In the genomic region with DNA sequence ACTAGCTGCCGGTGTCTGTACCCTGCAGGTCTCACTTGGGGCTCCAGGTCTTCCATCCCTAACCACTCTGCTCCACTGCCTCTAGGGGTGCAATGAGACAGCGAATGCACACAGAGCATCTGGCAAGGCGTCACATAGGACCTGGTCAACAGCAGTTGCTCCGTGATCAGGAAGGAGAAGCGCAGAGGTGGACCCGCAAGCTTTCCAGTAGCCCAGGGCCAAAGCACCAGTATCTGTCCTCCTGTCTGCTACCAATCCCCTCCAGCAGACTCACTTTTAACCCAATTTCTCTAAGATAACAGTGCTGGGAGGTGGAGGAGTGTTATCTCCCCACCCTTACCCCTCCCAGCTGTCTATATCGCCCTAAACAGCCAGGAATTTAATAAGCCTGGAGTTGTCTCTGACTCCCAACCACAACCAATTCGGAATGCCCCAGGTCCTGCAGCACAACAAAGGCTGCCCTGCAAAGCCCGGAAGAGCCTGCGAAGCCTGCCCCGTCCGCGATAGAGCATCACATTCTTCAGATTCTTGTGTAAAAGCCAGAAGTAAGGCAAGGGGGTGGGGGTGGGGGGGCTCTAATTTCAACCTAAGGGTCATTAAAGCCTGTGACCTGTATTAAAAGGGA, we compare ENCODE assay signal across 8 cellular contexts. TPM values are rescaled to one million over a fixed set of nuclear protein-coding genes. Genes with fewer than 3 reads are reported as not detected.
DNase-seq lines count a peak whose midpoint lies in the region; ATAC-seq, FAIRE-seq and TF ChIP-seq lines count a peak whose summit lies in the region.

No MANE protein-coding gene starts in this region.

- peak overlapping the region; percentile 97 for H3K27ac ChIP-seq in Panc1 (ENCODE audit: low read length)
- H3K27ac ChIP-seq in coronary artery, result peak overlapping the region; percentile 90 to 98
- H3K27ac ChIP-seq in lower lobe of right lung, result peak overlapping the region; percentile 81

- in situ Hi-C loops in Panc1 (cut with HindIII; ENCODE audit: low pct_unique_long_range_greater_than_20kb, low sequenced_read_pairs), result no loop called here

- intact Hi-C loops in Panc1 (cut with micrococcal nuclease; ENCODE audit: unreplicated experiment) (no loop called here), lower lobe of right lung (cut with DNase I) (no loop called here)

- no peaks in the 10 kb centered on the region for H3K27me3 ChIP-seq in Panc1 (ENCODE audit: control insufficient read depth, insufficient read depth, low read length)
- H3K27me3 ChIP-seq in lower lobe of right lung (ENCODE audit: low read depth), result no peaks in the 10 kb centered on the region

- no TSS peak for BruUV-seq in Panc1 (replicated peaks; lab: Mats Ljungman, UMichigan)

- no peak for FAIRE-seq in frontal cortex (lab: Jason Lieb, UNC)

- no peaks in the 10 kb centered on the region for H3K9me3 ChIP-seq in Panc1 (ENCODE audit: control insufficient read depth, insufficient read depth, low read depth, low read length)
- no peaks in the 10 kb centered on the region for H3K9me3 ChIP-seq in lower lobe of right lung

- POLR2A ChIA-PET in Panc1 (lab: Charles Lee), result no interaction called here

- H3K4me1 ChIP-seq in Panc1 (ENCODE audit: control insufficient read depth, insufficient read depth, low read length), result peaks cover 93% of the 10 kb centered on the region
- peaks cover 100% of the 10 kb centered on the region for H3K4me1 ChIP-seq in lower lobe of right lung

- DNase-seq in Daoy (ENCODE audit: low read depth) (peak; percentile 88), Panc1 (ENCODE audit: low read depth, low spot score) (no peak), coronary artery (ENCODE audit: low spot score) (no peak), lower lobe of right lung (no peak), frontal cortex (ENCODE audit: low spot score in 2 of 2) (no peak), NCI-H1417 (lab: John Stamatoyannopoulos, UW) (no peak)

- ATAC-seq in Panc1 (peak; percentile 51), lower lobe of right lung (peak in 1 of 2 donors; percentile 6), GM21381 (IDR thresholded peaks at IDR 0.05; ENCODE audit: unreplicated experiment) (no peak), HG03175 (IDR thresholded peaks at IDR 0.05; ENCODE audit: unreplicated experiment) (no peak)

- H3K36me3 ChIP-seq in Panc1 (ENCODE audit: control insufficient read depth, insufficient read depth, low read length) (no peaks in the 10 kb centered on the region), lower lobe of right lung (peaks cover 7% of the 10 kb centered on the region)

- H3K4me3 ChIP-seq in Panc1 (ENCODE audit: low read depth in 2 of 2, low read length in 2 of 2) (peak overlapping the region in 1 of 2 experiments; percentile 34; a peak in 2 of 4 replicates), coronary artery (peak overlapping the region; percentile 59), lower lobe of right lung (peak overlapping the region; percentile 22)

- CTCF ChIA-PET in Panc1 (lab: Charles Lee), result no interaction called here

- no peak for TF ChIP-seq CTCF in Panc1 (IDR thresholded peaks at IDR 0.05)
- no peak for TF ChIP-seq CTCF in coronary artery (IDR thresholded peaks at IDR 0.05)
- peak; percentile 21 for TF ChIP-seq CTCF in lower lobe of right lung (IDR thresholded peaks at IDR 0.05)

RNA-seq across cellular contexts. Expression of gene MYH9, which starts 19.3 kb away (rescaled TPM):
- 349 and 464 TPM in 2 replicates for total RNA-seq in Daoy (2014; rRNA removed; shearing (Covaris generic))
- 788 TPM for total RNA-seq in Panc1 (2021; ENCODE audit: unreplicated experiment)
- polyA plus RNA-seq in Panc1 (2012; ENCODE audit: insufficient read length), result 1,068 TPM
- 659 TPM for total RNA-seq in lower lobe of right lung
- 32.2 TPM for total RNA-seq in frontal cortex

Comparison
In these comparisons a context has a peak if more than half of its experiments do, and no peak if none do; other contexts are left out.
1. RNA of gene MYH9, which starts 19.3 kb away (total RNA-seq): 788 TPM in Panc1 (single experiment), 659 TPM in lower lobe of right lung (single experiment) and 349 to 464 TPM in Daoy; 32.2 TPM in frontal cortex (single experiment); every median in the first group is over 10 times any median in the second.
2. Peak in every context shown above with its lines, with median percentiles within 50 percentile points of each other: H3K27ac ChIP-seq.